Comparison of ENCODE assay signal across 1 cellular context in genomic region chr7:5634107-5634950, GRCh38.
TF ChIP-seq lines count a peak whose summit lies in the region.

No MANE protein-coding gene starts in this region.

TF ChIP-seq in H1, 55 proteins besides CTCF, POLR2A, EP300 and RAD21 (continued from another document):
- TF ChIP-seq BCL11A (IDR thresholded peaks at IDR 0.05; ENCODE audit: low read depth in 2 of 2, low read length in 2 of 2) (no peak), POLR2AphosphoS5 (IDR thresholded peaks at IDR 0.05; ENCODE audit: low read depth, low read length) (peak; percentile 65; the same call in 1 of the 2 replicates), CHD7 (IDR thresholded peaks at IDR 0.05; ENCODE audit: insufficient replicate concordance, low read length) (no peak), SIN3A (conservative IDR thresholded peaks at IDR 0.05 in 1 of 2, IDR thresholded peaks at IDR 0.05 in 1 of 2; ENCODE audit: low read depth in 1 of 2, low read length in 2 of 2) (no peak; a peak in 1 of 4 replicates), TCF12 (IDR thresholded peaks at IDR 0.05; ENCODE audit: low read depth, low read length) (peak; percentile 79; the same call in 1 of the 2 replicates), PHF8 (conservative IDR thresholded peaks at IDR 0.05; ENCODE audit: low read depth, low read length) (no peak), JUN (IDR thresholded peaks at IDR 0.05; ENCODE audit: low read depth, low read length) (no peak), FOSL1 (IDR thresholded peaks at IDR 0.05; ENCODE audit: insufficient read depth, low read depth, low read length) (no peak), E2F6 (IDR thresholded peaks at IDR 0.05) (0 out of 2 replicates have a peak, but pooled peaks have one; percentile 18), GTF2F1 (IDR thresholded peaks at IDR 0.05; ENCODE audit: borderline replicate concordance, low read depth, low read length) (no peak), SAP30 (IDR thresholded peaks at IDR 0.05; ENCODE audit: insufficient read depth, insufficient replicate concordance, low read length) (no peak), ZNF274 (IDR thresholded peaks at IDR 0.05; ENCODE audit: borderline replicate concordance, extremely low read depth, low read length) (no peak), SIRT6 (IDR thresholded peaks at IDR 0.05; ENCODE audit: low read length) (no peak), EZH2 (IDR thresholded peaks at IDR 0.05; ENCODE audit: low read depth, low read length, severe bottlenecking) (no peak), USF2 (IDR thresholded peaks at IDR 0.05; ENCODE audit: low read length) (no peak), GABPA (IDR thresholded peaks at IDR 0.05; ENCODE audit: borderline replicate concordance, insufficient read depth, low read length) (peak; percentile 19; the same call in 1 of the 2 replicates), CHD1 (IDR thresholded peaks at IDR 0.05; ENCODE audit: low read depth, low read length) (no peak), CBX8 (IDR thresholded peaks at IDR 0.05; ENCODE audit: borderline replicate concordance, low read depth, low read length) (no peak), TAF7 (optimal IDR thresholded peaks at IDR 0.05; ENCODE audit: borderline replicate concordance, low read depth, low read length) (no peak), RBBP5 (IDR thresholded peaks at IDR 0.05; ENCODE audit: borderline replicate concordance, low read depth, low read length) (no peak), HDAC6 (IDR thresholded peaks at IDR 0.05; ENCODE audit: low read depth, low read length) (no peak), BACH1 (IDR thresholded peaks at IDR 0.05; ENCODE audit: low read length) (peak; percentile 16; the same call in 1 of the 2 replicates), ATF3 (IDR thresholded peaks at IDR 0.05; ENCODE audit: insufficient read depth, low read depth, low read length) (no peak), CEBPB (IDR thresholded peaks at IDR 0.05; ENCODE audit: low read depth, low read length) (no peak), SP2 (IDR thresholded peaks at IDR 0.05; ENCODE audit: low read length) (no peak), TAF1 (IDR thresholded peaks at IDR 0.05; ENCODE audit: low read depth, low read length) (0 out of 2 replicates have a peak, but pooled peaks have one; percentile 30), NANOG (IDR thresholded peaks at IDR 0.05; ENCODE audit: insufficient read depth, low read depth, low read length, poor library complexity, severe bottlenecking) (no peak), ATF2 (IDR thresholded peaks at IDR 0.05; ENCODE audit: low read length) (no peak), YY1 (IDR thresholded peaks at IDR 0.05; ENCODE audit: low read depth, low read length) (no peak), KDM4A (IDR thresholded peaks at IDR 0.05; ENCODE audit: low read depth, low read length, severe bottlenecking) (no peak), TEAD4 (IDR thresholded peaks at IDR 0.05; ENCODE audit: low read depth, low read length) (no peak), SUZ12 (IDR thresholded peaks at IDR 0.05; ENCODE audit: low read length) (no peak), JUND (IDR thresholded peaks at IDR 0.05; ENCODE audit: low read length) (no peak), KDM5A (IDR thresholded peaks at IDR 0.05; ENCODE audit: low read length) (no peak), MAFK (IDR thresholded peaks at IDR 0.05; ENCODE audit: low read depth, low read length) (no peak), TBP (IDR thresholded peaks at IDR 0.05; ENCODE audit: low read depth, low read length) (no peak; the same call in 1 of the 2 replicates), ASH2L (IDR thresholded peaks at IDR 0.05; ENCODE audit: low read length) (peak; percentile 15), CHD2 (IDR thresholded peaks at IDR 0.05; ENCODE audit: low read length) (no peak), CTBP2 (IDR thresholded peaks at IDR 0.05; ENCODE audit: borderline replicate concordance, insufficient read depth, insufficient read length, low read length) (no peak), SP4 (IDR thresholded peaks at IDR 0.05; ENCODE audit: low read length) (no peak), POU5F1 (IDR thresholded peaks at IDR 0.05; ENCODE audit: low read depth, low read length) (no peak), BRCA1 (IDR thresholded peaks at IDR 0.05; ENCODE audit: low read depth, low read length) (no peak), SP1 (IDR thresholded peaks at IDR 0.05; ENCODE audit: low read depth, low read length) (0 out of 2 replicates have a peak, but pooled peaks have one; percentile 45), EGR1 (IDR thresholded peaks at IDR 0.05; ENCODE audit: borderline replicate concordance, low read depth, low read length) (peak; percentile 73; the same call in 1 of the 2 replicates), CREB1 (IDR thresholded peaks at IDR 0.05) (no peak), CBX5 (IDR thresholded peaks at IDR 0.05; ENCODE audit: low read depth, low read length) (no peak), SIX5 (IDR thresholded peaks at IDR 0.05; ENCODE audit: low read depth, low read length) (no peak), SRF (IDR thresholded peaks at IDR 0.05; ENCODE audit: low read depth, low read length) (no peak), HDAC2 (IDR thresholded peaks at IDR 0.05; ENCODE audit: borderline replicate concordance in 1 of 2, low read depth in 2 of 2, low read length in 2 of 2) (no peak), NRF1 (IDR thresholded peaks at IDR 0.05; ENCODE audit: low read depth, low read length) (0 out of 2 replicates have a peak, but pooled peaks have one; percentile 19), RXRA (IDR thresholded peaks at IDR 0.05; ENCODE audit: insufficient read depth, low read depth, low read length) (no peak), RNF2 (IDR thresholded peaks at IDR 0.05; ENCODE audit: borderline replicate concordance, low read depth, low read length, missing control alignments, poor library complexity, severe bottlenecking) (no peak)
- TF ChIP-seq, protein P1, sequence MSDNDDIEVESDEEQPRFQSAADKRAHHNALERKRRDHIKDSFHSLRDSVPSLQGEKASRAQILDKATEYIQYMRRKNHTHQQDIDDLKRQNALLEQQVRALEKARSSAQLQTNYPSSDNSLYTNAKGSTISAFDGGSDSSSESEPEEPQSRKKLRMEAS (IDR thresholded peaks at IDR 0.05) = peak; percentile 93
